Comparison of ENCODE assay signal across 24 cellular contexts in genomic region chr5:36175043-36175442, GRCh38.
"Had no signal": no experiment of that assay in that cellular context is flagged by ENCODE, and none has a peak within 500 bp of the region (broad histone marks: within the 10 kb centered on the region; RNA-seq: fewer than 3 reads in every experiment).

No MANE protein-coding gene starts in this region.

- H3K4me1 Mint-ChIP-seq: activated naive CD4-positive, alpha-beta T cell treated with anti-CD3 and anti-CD28 coated beads, Interleukin-2, amount 50 U/mL, for 24 hours; T-cell had no signal

- H3K9me3 Mint-ChIP-seq: activated B cell treated with CpG ODN at 0.5 μM for 24 hours; activated naive CD4-positive, alpha-beta T cell treated with anti-CD3 and anti-CD28 coated beads, Interleukin-2, amount 50 U/mL, for 24 hours; activated T-helper 1 cell treated with anti-CD3 and anti-CD28 coated beads, Interleukin-12 subunit alpha, Interleukin-12 subunit beta, Interleukin-2, Interleukin-4 antibody, amounts not matched to agents 30 ng/mL and 10 ng/mL and 1 ng/mL, durations not matched to agents 14 hours and 24 hours and 36 hours; effector memory CD8-positive, alpha-beta T cell; T-cell had no signal

- H3K27ac ChIP-seq: brain microvascular endothelial cell, sigmoid colon, tibial artery had no signal

- H3K4me3 Mint-ChIP-seq: activated B cell treated with CpG ODN at 0.5 μM for 24 hours; activated CD4-positive, alpha-beta T cell treated with anti-CD3 and anti-CD28 coated beads for 36 hours; activated naive CD4-positive, alpha-beta T cell treated with anti-CD3 and anti-CD28 coated beads, Interleukin-2, amount 50 U/mL, for 24 hours; activated T-helper 1 cell treated with anti-CD3 and anti-CD28 coated beads, Interleukin-12 subunit alpha, Interleukin-12 subunit beta, Interleukin-2, Interleukin-4 antibody, amounts not matched to agents 30 ng/mL and 10 ng/mL and 1 ng/mL, durations not matched to agents 14 hours and 24 hours and 36 hours; effector memory CD8-positive, alpha-beta T cell; T-cell had no signal

- H3K4me3 ChIP-seq: sigmoid colon, smooth muscle cell, tibial artery had no signal

- H3K27me3 Mint-ChIP-seq: activated B cell treated with CpG ODN at 0.5 μM for 24 hours; activated CD4-positive, alpha-beta T cell treated with anti-CD3 and anti-CD28 coated beads for 36 hours; activated naive CD4-positive, alpha-beta T cell treated with anti-CD3 and anti-CD28 coated beads, Interleukin-2, amount 50 U/mL, for 24 hours; effector memory CD8-positive, alpha-beta T cell; T-cell had no signal

- H3K4me1 ChIP-seq: sigmoid colon, tibial artery had no signal

- H3K27me3 ChIP-seq: brain microvascular endothelial cell, sigmoid colon, tibial artery had no signal

- H3K9me3 ChIP-seq: sigmoid colon, tibial artery had no signal

- ATAC-seq: activated CD4-positive, alpha-beta T cell treated with anti-CD3 and anti-CD28 coated beads for 36 hours; effector memory CD8-positive, alpha-beta T cell; esophagus mucosa; left cardiac atrium; T-cell had no signal

- H3K27ac Mint-ChIP-seq: activated B cell treated with CpG ODN at 0.5 μM for 24 hours; activated CD4-positive, alpha-beta T cell treated with anti-CD3 and anti-CD28 coated beads for 36 hours; activated naive CD4-positive, alpha-beta T cell treated with anti-CD3 and anti-CD28 coated beads, Interleukin-2, amount 50 U/mL, for 24 hours; activated T-helper 1 cell treated with anti-CD3 and anti-CD28 coated beads, Interleukin-12 subunit alpha, Interleukin-12 subunit beta, Interleukin-2, Interleukin-4 antibody, amounts not matched to agents 30 ng/mL and 10 ng/mL and 1 ng/mL, durations not matched to agents 14 hours and 24 hours and 36 hours; T-cell had no signal

- DNase-seq: activated B cell treated with CpG ODN at 0.5 μM for 24 hours; activated CD4-positive, alpha-beta T cell treated with anti-CD3 and anti-CD28 coated beads for 36 hours; activated CD4-positive, alpha-beta T cell treated with anti-CD3 and anti-CD28 coated beads, Interleukin-2, amount 50 U/mL, for 48 hours; activated gamma-delta T cell; aorta; brain microvascular endothelial cell; central memory CD4-positive, alpha-beta T cell; effector memory CD8-positive, alpha-beta T cell; foreskin melanocyte; glutamatergic neuron; hippocampal formation; left cardiac atrium; occipital lobe; posterior cingulate gyrus; sigmoid colon; stimulated activated CD4-positive, alpha-beta T cell treated with anti-CD3 and anti-CD28 coated beads, Interleukin-2, amount 100 ng/mL, for 48 hours; stimulated activated CD8-positive, alpha-beta memory T cell treated with anti-CD3 and anti-CD28 coated beads, Interleukin-4, amount 100 ng/mL, for 48 hours; stimulated activated naive CD4-positive, alpha-beta T cell; T-cell; tibial artery had no signal
